Comparison of ENCODE assay signal across 8 cellular contexts in the genomic region with DNA sequence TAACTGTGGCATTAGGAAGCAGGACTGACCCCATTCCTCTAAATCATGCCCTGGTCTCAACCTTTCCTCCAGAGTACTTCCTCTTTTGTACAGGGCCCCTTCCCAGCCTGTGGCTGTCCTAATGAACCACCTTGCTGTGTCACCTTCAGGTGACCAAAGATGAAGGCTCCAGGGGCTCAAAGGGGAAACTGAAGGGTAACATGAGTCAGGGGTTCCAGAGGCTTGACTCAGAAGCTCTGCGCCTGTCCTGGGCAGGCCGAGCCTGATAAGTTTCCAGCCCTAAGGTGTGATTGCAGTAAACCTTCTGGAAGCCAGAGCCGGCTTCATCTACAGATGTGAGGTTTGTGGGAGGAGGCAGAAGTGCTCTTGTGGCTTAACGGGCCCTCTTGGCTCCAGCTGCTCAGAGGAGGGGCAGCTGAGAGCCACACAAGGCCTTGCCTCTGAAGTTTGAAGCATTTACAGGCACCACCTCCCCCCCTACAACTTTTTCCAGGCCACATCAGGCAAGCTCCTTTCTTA.
DNase-seq lines count a peak whose midpoint lies in the region; ATAC-seq and TF ChIP-seq lines count a peak whose summit lies in the region.

No MANE protein-coding gene starts in this region.

- no peaks in the 10 kb centered on the region for H3K9me3 ChIP-seq in DOHH2 (ENCODE audit: control insufficient read depth, insufficient read depth, low read length)
- no peaks in the 10 kb centered on the region for H3K9me3 ChIP-seq in lower lobe of right lung
- no peaks in the 10 kb centered on the region for H3K9me3 ChIP-seq in transverse colon

- H3K79me2 ChIP-seq in DOHH2 (ENCODE audit: control insufficient read depth, low read length) (no peaks in the 10 kb centered on the region), KMS-11 (ENCODE audit: insufficient read depth, low read depth) (no peaks in the 10 kb centered on the region)

- DNase-seq in activated CD8-positive, alpha-beta memory T cell treated with anti-CD3 and anti-CD28 coated beads, Interleukin-2, amount 50 U/mL, for 4 hours: peak; percentile 44
- DNase-seq in lower lobe of right lung (no peak), transverse colon (peak; percentile 44), lower leg skin (ENCODE audit: low spot score in 2 of 2) (no peak), NCI-H1105 treated with DMSO at 0.1 percent for 48 hours (lab: John Stamatoyannopoulos, UW) (no peak)

- TF ChIP-seq CTCF in DOHH2 (IDR thresholded peaks at IDR 0.05; ENCODE audit: low read depth, low read length, poor library complexity, severe bottlenecking): no peak
- no peak for TF ChIP-seq CTCF in KMS-11 (conservative IDR thresholded peaks at IDR 0.05; ENCODE audit: low read depth, low read length)
- no peak for TF ChIP-seq CTCF in lower lobe of right lung (IDR thresholded peaks at IDR 0.05)
- no peak for TF ChIP-seq CTCF in transverse colon (IDR thresholded peaks at IDR 0.05)
- TF ChIP-seq CTCF in lower leg skin (IDR thresholded peaks at IDR 0.05): no peak

- H3K27me3 ChIP-seq in DOHH2 (ENCODE audit: control insufficient read depth, low read length) (no peaks in the 10 kb centered on the region), KMS-11 (ENCODE audit: insufficient read depth, low read depth) (no peaks in the 10 kb centered on the region), lower lobe of right lung (ENCODE audit: low read depth) (no peaks in the 10 kb centered on the region), transverse colon (no peaks in the 10 kb centered on the region)

- ATAC-seq in GM21423 (IDR thresholded peaks at IDR 0.05; ENCODE audit: unreplicated experiment) (peak; percentile 55), lower lobe of right lung (peak; percentile 66 to 68)

- WGBS in transverse colon (ENCODE audit: low coverage in 1 of 2), 2 donors: 30% methylated on average over 4 of the region's 4 CpGs; no CpG with 5 or more reads in 1 of the 2 donors
- 29 to 30% methylated on average over 4 of the region's 4 CpGs for WGBS in lower leg skin, 2 donors

- intact Hi-C loops in lower lobe of right lung (cut with DNase I): no loop called here
- intact Hi-C loops in transverse colon (cut with DNase I; ENCODE audit: low total_unique reads): no loop called here
- intact Hi-C loops in lower leg skin (cut with DNase I; ENCODE audit: low total_unique reads): no loop called here

- TF ChIP-seq EP300 in transverse colon (IDR thresholded peaks at IDR 0.05; ENCODE audit: low read depth): no peak

- H3K27ac ChIP-seq in DOHH2 (ENCODE audit: low read depth, low read length) (0 out of 2 replicates have a peak overlapping the region, but pooled peaks have one; percentile 11), KMS-11 (peak overlapping the region; percentile 92), lower lobe of right lung (peak overlapping the region; percentile 41), transverse colon (peak overlapping the region; percentile 45 to 67 (median 54))

- H3K9ac ChIP-seq in KMS-11: peak overlapping the region; percentile 55

- H3F3A ChIP-seq in DOHH2 (ENCODE audit: control insufficient read depth, insufficient read depth): no peaks in the 10 kb centered on the region

- H3K4me1 ChIP-seq in DOHH2 (ENCODE audit: control insufficient read depth, low read length) (peaks cover 24% of the 10 kb centered on the region), KMS-11 (ENCODE audit: low read depth, poor library complexity, severe bottlenecking) (peaks cover 54% of the 10 kb centered on the region), lower lobe of right lung (peaks cover 16% of the 10 kb centered on the region), transverse colon (peaks cover 20 to 33% (median 22%) of the 10 kb centered on the region in 4 donors)

- H2AFZ ChIP-seq in KMS-11 (ENCODE audit: low read depth): peak overlapping the region; percentile 35

- H3K4me3 ChIP-seq in DOHH2 (ENCODE audit: low read length) (no peak overlapping the region), KMS-11 (IDR thresholded peaks at IDR 0.05; ENCODE audit: insufficient read depth, low read depth, low read length) (no peak overlapping the region), lower lobe of right lung (no peak overlapping the region), transverse colon (no peak overlapping the region), lower leg skin (ENCODE audit: low read depth, poor library complexity, severe bottlenecking) (no peak overlapping the region)

- H3K4me2 ChIP-seq in DOHH2 (ENCODE audit: low read length) (peak overlapping the region; percentile 13; the same call in 1 of the 2 replicates), KMS-11 (peak overlapping the region; percentile 89)

- no peak for TF ChIP-seq POLR2A in transverse colon (IDR thresholded peaks at IDR 0.05)
- no peak for TF ChIP-seq POLR2A in lower leg skin (IDR thresholded peaks at IDR 0.05)

- H3K36me3 ChIP-seq in DOHH2 (ENCODE audit: control insufficient read depth, low read length) (no peaks in the 10 kb centered on the region), KMS-11 (ENCODE audit: insufficient read depth) (no peaks in the 10 kb centered on the region), lower lobe of right lung (peaks cover 24% of the 10 kb centered on the region), transverse colon (no peaks in the 10 kb centered on the region)

- H3K9me2 ChIP-seq in DOHH2 (replicated peaks; ENCODE audit: control insufficient read depth, low read length): no peaks in the 10 kb centered on the region

- H4K20me1 ChIP-seq in DOHH2 (ENCODE audit: control insufficient read depth, insufficient read depth, low read depth, low read length) (no peaks in the 10 kb centered on the region), KMS-11 (ENCODE audit: insufficient read depth) (no peaks in the 10 kb centered on the region)

- in situ Hi-C loops in transverse colon (cut with MboI; ENCODE audit: low pct_ligation_motif_present in 1 of 4, low pct_unique_long_range_greater_than_20kb in 1 of 4, low sequenced_read_pairs in 3 of 4): no loop called here

Comparison
In these comparisons a context has a peak if more than half of its experiments do, and no peak if none do; other contexts are left out.
1. H3K27ac ChIP-seq: peak in every context shown above with its lines; median percentile 92 in KMS-11; 54 in transverse colon; 41 in lower lobe of right lung; 11 in DOHH2.
2. DNase-seq: peak in activated CD8-positive, alpha-beta memory T cell treated with anti-CD3 and anti-CD28 coated beads, Interleukin-2, amount 50 U/mL, for 4 hours (single experiment) and transverse colon (single experiment); none in lower lobe of right lung (single experiment), lower leg skin (0 of 2) and NCI-H1105 treated with DMSO at 0.1 percent for 48 hours (single experiment).